Comparison of ENCODE assay signal across 21 cellular contexts in the genomic region with DNA sequence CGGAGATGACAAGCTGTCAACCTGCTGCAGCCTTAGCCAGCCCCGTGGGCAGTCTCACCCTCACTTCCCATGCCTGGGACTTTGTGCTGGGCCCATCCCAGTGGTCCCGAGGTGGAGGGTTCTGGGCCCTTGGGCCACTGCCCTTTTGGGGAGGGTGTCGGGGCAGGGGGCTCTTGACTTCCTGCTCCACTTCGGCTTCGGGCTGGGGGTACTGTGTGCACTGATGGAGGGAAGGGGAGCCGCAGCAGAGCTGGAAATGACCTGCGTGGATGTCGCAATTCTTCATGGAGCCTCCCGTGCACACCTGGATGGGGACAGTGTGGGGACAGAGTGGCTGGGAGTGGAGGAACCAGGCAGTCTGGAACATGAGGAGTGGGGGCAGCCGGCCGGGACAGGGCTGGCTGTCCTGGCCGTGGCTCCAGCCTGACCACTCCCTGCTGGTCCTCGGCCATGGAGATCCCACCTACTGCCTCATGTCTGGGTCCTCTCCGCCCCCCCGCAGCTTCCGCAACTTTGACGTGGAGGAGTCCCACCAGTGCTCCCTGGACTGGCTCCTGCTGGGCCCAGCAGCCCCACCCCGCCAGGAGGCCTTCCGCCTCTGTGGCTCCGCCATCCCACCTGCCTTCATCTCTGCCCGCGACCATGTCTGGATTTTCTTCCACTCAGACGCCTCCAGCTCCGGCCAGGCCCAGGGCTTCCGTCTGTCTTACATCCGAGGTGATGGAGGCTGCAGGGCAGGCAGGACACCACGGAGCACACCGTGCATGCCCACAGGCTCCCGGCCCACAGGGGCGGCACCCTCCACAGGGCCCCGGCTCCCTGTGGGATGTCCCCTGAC. TPM values are rescaled to one million over a fixed set of nuclear protein-coding genes. Genes with fewer than 3 reads are reported as not detected.
DNase-seq lines count a peak whose midpoint lies in the region; ATAC-seq, FAIRE-seq and TF ChIP-seq lines count a peak whose summit lies in the region.
"Had no signal": no experiment of that assay in that cellular context is flagged by ENCODE, and none has a peak within 500 bp of the region (broad histone marks: within the 10 kb centered on the region; RNA-seq: fewer than 3 reads in every experiment).

No MANE protein-coding gene starts in this region.

- no peak overlapping the region for H2BK120ac ChIP-seq in IMR-90 (ENCODE audit: low read depth, low read length)

- TF ChIP-seq RAD21 in IMR-90 (IDR thresholded peaks at IDR 0.05; ENCODE audit: low read length) (no peak), HepG2 (CRISPR knock-in tag; IDR thresholded peaks at IDR 0.05) (no peak)

- H4K8ac ChIP-seq in IMR-90 (ENCODE audit: low read depth in 2 of 2, low read length in 2 of 2): no peak overlapping the region

- H3K27ac ChIP-seq in IMR-90 (ENCODE audit: insufficient read depth, low read length): no peak overlapping the region
- no peak overlapping the region for H3K27ac ChIP-seq in HepG2 (ENCODE audit: extremely low read length, insufficient read depth, low read length)
- H3K27ac ChIP-seq in spleen: no peak overlapping the region
- H3K27ac ChIP-seq: BLaER1 had no signal

- H3K56ac ChIP-seq in IMR-90 (ENCODE audit: extremely low read depth, insufficient read depth, low read length): no peak overlapping the region

- TF ChIP-seq POLR2A in IMR-90 (IDR thresholded peaks at IDR 0.05; ENCODE audit: low read depth, low read length) (no peak), HepG2 (IDR thresholded peaks at IDR 0.05; ENCODE audit: insufficient read depth in 1 of 2, low read depth in 2 of 2, low read length in 2 of 2) (no peak), spleen (IDR thresholded peaks at IDR 0.05) (no peak)

- H3K23ac ChIP-seq in IMR-90 (ENCODE audit: low read depth, low read length): no peak overlapping the region

- H3K79me2 ChIP-seq in HepG2 (ENCODE audit: insufficient read depth, low read length): peaks cover 2% of the 10 kb centered on the region

- intact Hi-C loops in Right ventricle myocardium inferior (cut with DNase I): no loop called here
- intact Hi-C loops in left cardiac atrium (cut with DNase I): no loop called here
- intact Hi-C loops in IMR-90 (cut with micrococcal nuclease): no loop called here
- intact Hi-C loops in HepG2 (cut with micrococcal nuclease; ENCODE audit: unreplicated experiment): no loop called here
- intact Hi-C loops in spleen (cut with DNase I; ENCODE audit: low total_unique reads): no loop called here

- no peak overlapping the region for H3K4ac ChIP-seq in IMR-90 (ENCODE audit: low read depth, low read length)

- no peaks in the 10 kb centered on the region for H3K9me3 Mint-ChIP-seq in type B pancreatic cell
- H3K9me3 Mint-ChIP-seq: CD4-positive, CD25-positive, alpha-beta regulatory T cell; GM23338; HFFc6 had no signal

- dilution Hi-C loops in IMR-90 (cut with HindIII; ENCODE audit: low sequenced_read_pairs, unreplicated experiment): no loop called here

- H2AK5ac ChIP-seq in IMR-90 (ENCODE audit: low read depth, low read length): no peak overlapping the region

- peak overlapping the region; percentile 19 for H2AK9ac ChIP-seq in IMR-90 (replicated peaks; ENCODE audit: low read depth, low read length, poor library complexity)

- H2BK20ac ChIP-seq in IMR-90 (ENCODE audit: low read depth, low read length): no peak overlapping the region

- FAIRE-seq in HepG2 (lab: Jason Lieb, UNC): no peak
- FAIRE-seq: GM12878, GM18507 had no signal

- no peak overlapping the region for H2BK5ac ChIP-seq in IMR-90 (ENCODE audit: low read depth, low read length, poor library complexity, severe bottlenecking)

- peaks cover 5% of the 10 kb centered on the region; the same call in 1 of the 2 replicates for H3K9me1 ChIP-seq in IMR-90 (ENCODE audit: insufficient read depth, low read length)

- H4K20me1 ChIP-seq in IMR-90 (ENCODE audit: insufficient read depth, low read length) (peaks cover 4% of the 10 kb centered on the region; the same call in 1 of the 2 replicates), HepG2 (ENCODE audit: insufficient read depth, low read length) (no peaks in the 10 kb centered on the region)

- H4K5ac ChIP-seq in IMR-90 (ENCODE audit: low read depth, low read length): no peak overlapping the region

- H3K4me2 ChIP-seq in IMR-90 (ENCODE audit: low read depth, low read length) (no peak overlapping the region), HepG2 (ENCODE audit: low read depth, low read length) (no peak overlapping the region)
- H3K4me2 ChIP-seq: BLaER1, GM23338 had no signal

- peaks cover 17% of the 10 kb centered on the region for H3K36me3 ChIP-seq in IMR-90 (ENCODE audit: control insufficient read depth, insufficient read depth, low read length)
- peaks cover 20 to 31% of the 10 kb centered on the region in 2 experiments for H3K36me3 ChIP-seq in HepG2 (replicated peaks in 1 of 2; ENCODE audit: control insufficient read depth in 1 of 2, insufficient read depth in 2 of 2, low read length in 2 of 2)
- H3K36me3 ChIP-seq in spleen: peaks cover 0 to 52% (median 0%) of the 10 kb centered on the region in 6 donors

- no peak for TF ChIP-seq EP300 in HepG2 (IDR thresholded peaks at IDR 0.05; ENCODE audit: low read depth in 2 of 2, low read length in 2 of 2)
- no peak for TF ChIP-seq EP300 in HepG2 (CRISPR knock-in tag; IDR thresholded peaks at IDR 0.05; ENCODE audit: borderline replicate concordance)

- in situ Hi-C loops in IMR-90 (cut with MboI; ENCODE audit: low sequenced_read_pairs): no loop called here
- in situ Hi-C loops in HepG2 (cut with HindIII; ENCODE audit: extremely low pct_ligation_motif_present, low pct_unique_long_range_greater_than_20kb): no loop called here

- ATAC-seq in Right ventricle myocardium inferior: no peak
- ATAC-seq in left cardiac atrium: no peak
- ATAC-seq in IMR-90 (ENCODE audit: low read depth): no peak
- no peak for ATAC-seq in HepG2
- ATAC-seq in GM21447 (IDR thresholded peaks at IDR 0.05; ENCODE audit: unreplicated experiment): no peak
- ATAC-seq: GM12878, GM23338 had no signal

- no peak overlapping the region for H2BK15ac ChIP-seq in IMR-90 (ENCODE audit: low read depth, low read length)

- no peaks in the 10 kb centered on the region for H3K27me3 Mint-ChIP-seq in type B pancreatic cell

- H3K79me1 ChIP-seq in IMR-90 (ENCODE audit: low read depth in 1 of 2, low read length in 2 of 2): peaks cover 0 to 8% of the 10 kb centered on the region in 2 experiments; a peak in 1 of 4 replicates

- H3K18ac ChIP-seq in IMR-90 (ENCODE audit: low read depth, low read length): no peak overlapping the region

- DNase-seq in Right ventricle myocardium inferior (ENCODE audit: missing footprints) (peak; percentile 23), left cardiac atrium (no peak), IMR-90 (no peak), HepG2 (ENCODE audit: low spot score) (no peak), spleen (peak; percentile 29), type B pancreatic cell (ENCODE audit: extremely low spot score, unreplicated experiment) (no peak)
- DNase-seq: 8988T; AML-193; Calu3; CD4-positive, CD25-positive, alpha-beta regulatory T cell; DMS 273 treated with DMSO at 0.1 percent for 48 hours; DMS79; HFFc6 had no signal

- no TSS peak for BruUV-seq in IMR-90 (replicated peaks; lab: Mats Ljungman, UMichigan)
- no TSS peak for BruUV-seq in HepG2 (replicated peaks; lab: Mats Ljungman, UMichigan)

- POLR2A ChIA-PET in IMR-90 (lab: Charles Lee; ENCODE audit: unreplicated experiment): no interaction called here
- POLR2A ChIA-PET in HepG2 (lab: Yijun Ruan, JAX): no interaction called here

- H3K36me3 Mint-ChIP-seq in type B pancreatic cell: peaks cover 5% of the 10 kb centered on the region
- H3K36me3 Mint-ChIP-seq: CD4-positive, CD25-positive, alpha-beta regulatory T cell had no signal

- WGBS in IMR-90 (ENCODE audit: extremely low coverage in 2 of 2, insufficient read length in 1 of 2), 2 experiments: 95% methylated on average over 16 of the region's 32 CpGs; no CpG with 5 or more reads in 1 of the 2 experiments
- WGBS in HepG2 (ENCODE audit: low lambda C conversion rate): 97% methylated on average over 16 of the region's 32 CpGs
- WGBS in spleen, 5 donors: 86 to 95% (median 91%) methylated on average over 23 to 32 of the region's 32 CpGs

- H3K9me3 ChIP-seq in IMR-90 (ENCODE audit: control insufficient read depth, insufficient read depth, low read length) (no peaks in the 10 kb centered on the region), HepG2 (ENCODE audit: low read length) (no peaks in the 10 kb centered on the region), spleen (no peaks in the 10 kb centered on the region)
- H3K9me3 ChIP-seq: BLaER1, HAP-1 had no signal

- H3K4me3 Mint-ChIP-seq in type B pancreatic cell: no peak overlapping the region
- H3K4me3 Mint-ChIP-seq: CD4-positive, CD25-positive, alpha-beta regulatory T cell; GM23338; HFFc6 had no signal

- H3K4me1 ChIP-seq in IMR-90 (ENCODE audit: control insufficient read depth, insufficient read depth, low read length) (no peaks in the 10 kb centered on the region), HepG2 (ENCODE audit: insufficient read depth, low read length) (peaks cover 4% of the 10 kb centered on the region), spleen (peaks cover 0 to 23% (median 6%) of the 10 kb centered on the region in 6 donors)
- H3K4me1 ChIP-seq: HAP-1 had no signal

- H2AFZ ChIP-seq in IMR-90 (replicated peaks; ENCODE audit: low read length, poor library complexity) (no peak overlapping the region), HepG2 (ENCODE audit: low read length) (no peak overlapping the region)
- H2AFZ ChIP-seq: GM23338 had no signal

- no peak for TF ChIP-seq CTCF in IMR-90 (conservative IDR thresholded peaks at IDR 0.05; ENCODE audit: low read depth, low read length)
- TF ChIP-seq CTCF in HepG2 (CRISPR knock-in tag; IDR thresholded peaks at IDR 0.05): no peak
- no peak for TF ChIP-seq CTCF in spleen (IDR thresholded peaks at IDR 0.05 in 8 of 11, conservative IDR thresholded peaks at IDR 0.05 in 3 of 11)
- TF ChIP-seq CTCF in type B pancreatic cell (conservative IDR thresholded peaks at IDR 0.05): no peak

- H3K9ac ChIP-seq in IMR-90 (ENCODE audit: low read depth, low read length): no peak overlapping the region
- no peak overlapping the region for H3K9ac ChIP-seq in HepG2 (ENCODE audit: insufficient read depth, low read depth, low read length)
- H3K9ac ChIP-seq: BLaER1 had no signal

- no peaks in the 10 kb centered on the region for H3K4me1 Mint-ChIP-seq in type B pancreatic cell (ENCODE audit: unreplicated experiment)
- H3K4me1 Mint-ChIP-seq: CD4-positive, CD25-positive, alpha-beta regulatory T cell; GM23338 had no signal

- H3K27me3 ChIP-seq in IMR-90 (ENCODE audit: control insufficient read depth, insufficient read depth, low read length): no peaks in the 10 kb centered on the region
- no peaks in the 10 kb centered on the region for H3K27me3 ChIP-seq in HepG2 (ENCODE audit: control insufficient read depth in 1 of 2, insufficient read depth in 2 of 2, low read length in 2 of 2)
- H3K27me3 ChIP-seq in spleen (replicated peaks in 1 of 7): no peaks in the 10 kb centered on the region
- H3K27me3 ChIP-seq: BLaER1 had no signal

- H3K27ac Mint-ChIP-seq in type B pancreatic cell: no peak overlapping the region
- H3K27ac Mint-ChIP-seq: CD4-positive, CD25-positive, alpha-beta regulatory T cell; GM23338; HFFc6 had no signal

- H3K4me3 ChIP-seq in IMR-90 (ENCODE audit: insufficient read depth, low read depth, low read length): no peak overlapping the region
- no peak overlapping the region for H3K4me3 ChIP-seq in HepG2 (replicated peaks in 1 of 3; ENCODE audit: insufficient read depth in 1 of 3, low read depth in 2 of 3, low read length in 3 of 3)
- no peak overlapping the region for H3K4me3 ChIP-seq in spleen
- H3K4me3 ChIP-seq: BLaER1, GM12878, GM23338, HAP-1 had no signal

- no peak overlapping the region for H4K91ac ChIP-seq in IMR-90 (ENCODE audit: insufficient read depth, low read depth, low read length)

- no peak overlapping the region for H3K14ac ChIP-seq in IMR-90 (replicated peaks; ENCODE audit: low read depth, low read length)

- CTCF ChIA-PET in IMR-90 (lab: Yijun Ruan, JAX) (no interaction called here), HepG2 (lab: Yijun Ruan, JAX; ENCODE audit: low intra/inter-chr PET ratio, low total read pairs) (no interaction called here)

RNA-seq across cellular contexts. Expression of gene LRP3, which starts 10.2 kb away (rescaled TPM):
- total RNA-seq in Right ventricle myocardium inferior: 17.8 TPM
- total RNA-seq in left cardiac atrium: 10 to 100 TPM; 16.2 to 22.1 TPM
- 8.4 and 8.6 TPM in 2 replicates for total RNA-seq in IMR-90 (2012; rRNA removed)
- polyA plus RNA-seq in IMR-90 (2012; rRNA removed): 20.2 and 25.7 TPM in 2 replicates
- polyA plus RNA-seq in IMR-90 (2012; cell fraction: cytosol; rRNA removed): 7.1 and 20.6 TPM in 2 replicates
- 7.3 and 27.0 TPM in 2 replicates for polyA plus RNA-seq in IMR-90 (2012; cell fraction: nucleus; rRNA removed; ENCODE audit: low replicate concordance)
- 45.1 and 51.6 TPM in 2 replicates for total RNA-seq in HepG2 (2016; rRNA removed; fragmentation: Illumina TruSeq; extraction: Trizol)
- total RNA-seq in HepG2 (2016; cell fraction: cytosol; rRNA removed; fragmentation: Illumina TruSeq; extraction: Trizol; ENCODE audit: low read depth): 34.5 and 35.4 TPM in 2 replicates
- 39.3 and 56.4 TPM in 2 replicates for total RNA-seq in HepG2 (2016; cell fraction: insoluble cytoplasmic fraction; rRNA removed; fragmentation: Illumina TruSeq; extraction: Trizol)
- 85.6 and 91.5 TPM in 2 replicates for total RNA-seq in HepG2 (2016; cell fraction: membrane; rRNA removed; fragmentation: Illumina TruSeq; extraction: Trizol)
- total RNA-seq in HepG2 (2016; cell fraction: nucleus; rRNA removed; fragmentation: Illumina TruSeq; extraction: Trizol): 24.3 and 30.9 TPM in 2 replicates
- polyA plus RNA-seq in HepG2 (2011; rRNA removed): 17.6 and 30.3 TPM in 2 replicates
- 9.6 and 22.4 TPM in 2 replicates for polyA plus RNA-seq in HepG2 (2011; cell fraction: cytosol; rRNA removed)
- 49.0 and 59.4 TPM in 2 replicates for polyA plus RNA-seq in HepG2 (2011; cell fraction: nucleus; rRNA removed)
- 12.5 and 18.3 TPM in 2 replicates for polyA plus RNA-seq in HepG2 (2012)
- polyA plus RNA-seq in HepG2 (2016; cell fraction: cytosol; fragmentation: Illumina TruSeq; extraction: Trizol; ENCODE audit: low read depth): 46.7 and 50.1 TPM in 2 replicates
- polyA plus RNA-seq in HepG2 (2016; cell fraction: insoluble cytoplasmic fraction; fragmentation: Illumina TruSeq; extraction: Trizol; ENCODE audit: low read depth): 41.6 and 54.2 TPM in 2 replicates
- polyA plus RNA-seq in HepG2 (2016; cell fraction: membrane; fragmentation: Illumina TruSeq; extraction: Trizol; ENCODE audit: low read depth): 92.1 and 104 TPM in 2 replicates
- polyA plus RNA-seq in HepG2 (2016; cell fraction: nucleus; fragmentation: Illumina TruSeq; extraction: Trizol; ENCODE audit: insufficient read depth, low read depth): 70.1 and 70.6 TPM in 2 replicates
- 11.9 and 50.0 TPM in 2 replicates for polyA minus RNA-seq in HepG2 (2011; rRNA and poly(A)+ RNA removed; ENCODE audit: low replicate concordance)
- polyA minus RNA-seq in HepG2 (2011; cell fraction: cytosol; rRNA and poly(A)+ RNA removed): 9.7 and 13.5 TPM in 2 replicates
- polyA minus RNA-seq in HepG2 (2011; cell fraction: nucleus; rRNA and poly(A)+ RNA removed): 10.3 TPM in 2 replicates
- total RNA-seq in spleen: 10 to 100 TPM in 3 of 7 donors, 1 to 10 TPM in 4; 7.9 to 12.8 (median 9.8) TPM
- 1 to 10 TPM; 1.4 to 6.4 (median 2.5) TPM for polyA plus RNA-seq in spleen
- total RNA-seq in type B pancreatic cell (ENCODE audit: low replicate concordance): 24.2 and 49.6 TPM in 2 replicates
- total RNA-seq: CD4-positive, CD25-positive, alpha-beta regulatory T cell had no signal
- polyA plus RNA-seq: CD4-positive, CD25-positive, alpha-beta regulatory T cell had no signal

RNA-seq across cellular contexts. Expression of gene SLC7A10, which starts 21.3 kb away (rescaled TPM):
- 0.32 TPM for total RNA-seq in Right ventricle myocardium inferior
- 1 to 10 TPM in 1 of 2 donors, under 1 TPM in 1; 0.58 to 4.0 TPM for total RNA-seq in left cardiac atrium
- total RNA-seq in IMR-90 (2012; rRNA removed): not detected in 2 replicates
- polyA plus RNA-seq in IMR-90 (2012; rRNA removed): not detected in 2 replicates
- not detected in 2 replicates for polyA plus RNA-seq in IMR-90 (2012; cell fraction: cytosol; rRNA removed)
- 0.11 TPM in 1 of 2 replicates, not detected in the other for polyA plus RNA-seq in IMR-90 (2012; cell fraction: nucleus; rRNA removed; ENCODE audit: low replicate concordance)
- 0.41 and 2.2 TPM in 2 replicates for total RNA-seq in HepG2 (2016; rRNA removed; fragmentation: Illumina TruSeq; extraction: Trizol)
- 2.6 and 2.7 TPM in 2 replicates for total RNA-seq in HepG2 (2016; cell fraction: cytosol; rRNA removed; fragmentation: Illumina TruSeq; extraction: Trizol; ENCODE audit: low read depth)
- 0.51 and 1.7 TPM in 2 replicates for total RNA-seq in HepG2 (2016; cell fraction: insoluble cytoplasmic fraction; rRNA removed; fragmentation: Illumina TruSeq; extraction: Trizol)
- total RNA-seq in HepG2 (2016; cell fraction: membrane; rRNA removed; fragmentation: Illumina TruSeq; extraction: Trizol): 1.5 and 1.7 TPM in 2 replicates
- total RNA-seq in HepG2 (2016; cell fraction: nucleus; rRNA removed; fragmentation: Illumina TruSeq; extraction: Trizol): 1.7 and 2.4 TPM in 2 replicates
- polyA plus RNA-seq in HepG2 (2011; rRNA removed): 1.1 TPM in 2 replicates
- 0.85 and 1.0 TPM in 2 replicates for polyA plus RNA-seq in HepG2 (2011; cell fraction: cytosol; rRNA removed)
- polyA plus RNA-seq in HepG2 (2011; cell fraction: nucleus; rRNA removed): 4.6 and 6.0 TPM in 2 replicates
- polyA plus RNA-seq in HepG2 (2012): 0.63 and 0.66 TPM in 2 replicates
- polyA plus RNA-seq in HepG2 (2016; cell fraction: cytosol; fragmentation: Illumina TruSeq; extraction: Trizol; ENCODE audit: low read depth): 2.1 and 2.7 TPM in 2 replicates
- polyA plus RNA-seq in HepG2 (2016; cell fraction: insoluble cytoplasmic fraction; fragmentation: Illumina TruSeq; extraction: Trizol; ENCODE audit: low read depth): 1.1 and 1.2 TPM in 2 replicates
- polyA plus RNA-seq in HepG2 (2016; cell fraction: membrane; fragmentation: Illumina TruSeq; extraction: Trizol; ENCODE audit: low read depth): 2.4 and 2.6 TPM in 2 replicates
- polyA plus RNA-seq in HepG2 (2016; cell fraction: nucleus; fragmentation: Illumina TruSeq; extraction: Trizol; ENCODE audit: insufficient read depth, low read depth): 5.9 and 6.0 TPM in 2 replicates
- 1.7 TPM in 1 of 2 replicates, not detected in the other for polyA minus RNA-seq in HepG2 (2011; rRNA and poly(A)+ RNA removed; ENCODE audit: low replicate concordance)
- polyA minus RNA-seq in HepG2 (2011; cell fraction: cytosol; rRNA and poly(A)+ RNA removed): 0.35 and 0.40 TPM in 2 replicates
- polyA minus RNA-seq in HepG2 (2011; cell fraction: nucleus; rRNA and poly(A)+ RNA removed): 0.62 and 0.64 TPM in 2 replicates
- total RNA-seq in spleen: under 1 TPM in 2 of 7 donors, not detected in 5; 0.32 to 0.37 TPM
- under 1 TPM in 2 of 3 donors, not detected in 1; 0.06 to 0.07 TPM for polyA plus RNA-seq in spleen
- total RNA-seq in type B pancreatic cell (ENCODE audit: low replicate concordance): 0.68 TPM in 1 of 2 replicates, not detected in the other
- total RNA-seq: Calu3; CD4-positive, CD25-positive, alpha-beta regulatory T cell; G401; GM12878; HFFc6; HT1080 had no signal
- polyA plus RNA-seq: GM12878 had no signal

Comparison
In these comparisons a context has a peak if more than half of its experiments do, and no peak if none do; other contexts are left out.
1. DNase-seq: peak in Right ventricle myocardium inferior (single experiment) and spleen (single experiment); none in left cardiac atrium (single experiment), IMR-90 (single experiment), HepG2 (single experiment) and type B pancreatic cell (single experiment).